ENCODE assay signal across 1 cellular context in the genomic region with DNA sequence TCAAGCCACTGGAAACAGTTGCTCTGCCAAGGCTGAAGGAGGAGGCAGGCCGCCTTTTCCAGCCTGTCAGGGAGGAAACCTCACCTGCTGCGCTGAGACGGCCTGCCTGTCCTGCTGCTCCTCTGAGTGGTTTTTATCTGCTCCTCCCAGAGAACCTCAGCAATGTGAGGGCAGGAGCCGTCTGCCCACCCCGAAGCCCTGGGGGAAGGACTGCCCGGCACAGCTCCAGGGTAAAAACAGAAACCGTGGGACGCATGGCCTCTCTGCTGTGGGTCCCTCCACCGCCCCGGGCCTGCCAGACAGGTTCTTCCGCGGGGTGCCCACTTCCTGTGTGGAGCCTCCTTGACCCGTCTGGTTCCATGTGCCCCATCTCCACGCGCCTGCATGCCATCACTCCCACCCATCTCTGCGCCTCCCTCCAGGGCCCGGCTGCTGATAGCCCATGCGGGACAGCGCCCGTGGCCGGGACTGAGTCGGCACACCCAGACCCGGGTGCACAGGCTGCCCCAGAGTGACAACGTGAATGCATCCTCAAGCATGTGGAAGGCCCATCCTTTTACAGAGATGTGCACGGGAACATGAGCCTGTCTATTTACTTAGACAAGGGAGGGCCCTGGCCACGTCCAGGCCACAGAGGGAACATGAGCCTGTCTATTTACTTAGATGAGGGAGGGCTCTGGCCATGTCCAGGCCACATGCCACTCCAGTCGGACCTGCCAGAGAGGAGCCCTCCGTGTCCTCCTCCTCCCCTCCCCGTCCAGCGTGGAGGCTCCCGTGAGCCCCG.
TF ChIP-seq lines count a peak whose summit lies in the region.

No MANE protein-coding gene starts in this region.

TF ChIP-seq in HepG2, 621 proteins besides CTCF, POLR2A, EP300 and RAD21 (continued from another document):
- TF ChIP-seq, protein P1, sequence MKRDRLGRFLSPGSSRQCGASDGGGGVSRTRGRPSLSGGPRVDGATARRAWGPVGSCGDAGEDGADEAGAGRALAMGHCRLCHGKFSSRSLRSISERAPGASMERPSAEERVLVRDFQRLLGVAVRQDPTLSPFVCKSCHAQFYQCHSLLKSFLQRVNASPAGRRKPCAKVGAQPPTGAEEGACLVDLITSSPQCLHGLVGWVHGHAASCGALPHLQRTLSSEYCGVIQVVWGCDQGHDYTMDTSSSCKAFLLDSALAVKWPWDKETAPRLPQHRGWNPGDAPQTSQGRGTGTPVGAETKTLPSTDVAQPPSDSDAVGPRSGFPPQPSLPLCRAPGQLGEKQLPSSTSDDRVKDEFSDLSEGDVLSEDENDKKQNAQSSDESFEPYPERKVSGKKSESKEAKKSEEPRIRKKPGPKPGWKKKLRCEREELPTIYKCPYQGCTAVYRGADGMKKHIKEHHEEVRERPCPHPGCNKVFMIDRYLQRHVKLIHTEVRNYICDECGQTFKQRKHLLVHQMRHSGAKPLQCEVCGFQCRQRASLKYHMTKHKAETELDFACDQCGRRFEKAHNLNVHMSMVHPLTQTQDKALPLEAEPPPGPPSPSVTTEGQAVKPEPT (CRISPR knock-in tag; IDR thresholded peaks at IDR 0.05; ENCODE audit: low read depth), result no peak
- TF ChIP-seq, protein P2, sequence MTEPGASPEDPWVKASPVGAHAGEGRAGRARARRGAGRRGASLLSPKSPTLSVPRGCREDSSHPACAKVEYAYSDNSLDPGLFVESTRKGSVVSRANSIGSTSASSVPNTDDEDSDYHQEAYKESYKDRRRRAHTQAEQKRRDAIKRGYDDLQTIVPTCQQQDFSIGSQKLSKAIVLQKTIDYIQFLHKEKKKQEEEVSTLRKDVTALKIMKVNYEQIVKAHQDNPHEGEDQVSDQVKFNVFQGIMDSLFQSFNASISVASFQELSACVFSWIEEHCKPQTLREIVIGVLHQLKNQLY (CRISPR knock-in tag; IDR thresholded peaks at IDR 0.05), result peak; percentile 99
- TF ChIP-seq ETV5 (CRISPR knock-in tag; IDR thresholded peaks at IDR 0.05; ENCODE audit: borderline replicate concordance) (0 out of 2 replicates have a peak, but pooled peaks have one; percentile 31), SALL1 (CRISPR knock-in tag; IDR thresholded peaks at IDR 0.05) (peak; percentile 87), FOXK2 (IDR thresholded peaks at IDR 0.05) (no peak), AGO2 (optimal IDR thresholded peaks at IDR 0.05; ENCODE audit: low read depth, low read length) (no peak), MYC (CRISPR knock-in tag; IDR thresholded peaks at IDR 0.05; ENCODE audit: borderline replicate concordance) (peak; percentile 52; the same call in 1 of the 2 replicates), NR2F6 (IDR thresholded peaks at IDR 0.05) (no peak), NR2F6 (CRISPR knock-in tag; IDR thresholded peaks at IDR 0.05) (peak; percentile 69), RNF2 (conservative IDR thresholded peaks at IDR 0.05; ENCODE audit: low read depth) (peak; percentile 77), ZNF746 (CRISPR knock-in tag; IDR thresholded peaks at IDR 0.05) (peak; percentile 90), SOX13 (IDR thresholded peaks at IDR 0.05) (no peak), SOX13 (CRISPR knock-in tag; conservative IDR thresholded peaks at IDR 0.05 in 1 of 2, IDR thresholded peaks at IDR 0.05 in 1 of 2) (peak in 1 of 2 experiments; percentile 71; a peak in 1 of 4 replicates), MYNN (CRISPR knock-in tag; IDR thresholded peaks at IDR 0.05; ENCODE audit: low read depth) (no peak), ZNF816 (CRISPR knock-in tag; IDR thresholded peaks at IDR 0.05; ENCODE audit: borderline replicate concordance) (peak; percentile 89; the same call in 1 of the 2 replicates), ZKSCAN1 (IDR thresholded peaks at IDR 0.05; ENCODE audit: low read length) (no peak), RCOR2 (CRISPR knock-in tag; IDR thresholded peaks at IDR 0.05) (0 out of 2 replicates have a peak, but pooled peaks have one; percentile 47), SRSF4 (IDR thresholded peaks at IDR 0.05; ENCODE audit: low read depth, low read length, poor library complexity, severe bottlenecking) (no peak), ZNF670 (CRISPR knock-in tag; IDR thresholded peaks at IDR 0.05; ENCODE audit: borderline replicate concordance) (peak; percentile 76), ZNF792 (CRISPR knock-in tag; IDR thresholded peaks at IDR 0.05) (peak; percentile 27; the same call in 1 of the 2 replicates), CREM (IDR thresholded peaks at IDR 0.05) (no peak), CREM (CRISPR knock-in tag; IDR thresholded peaks at IDR 0.05) (no peak), U2AF1 (optimal IDR thresholded peaks at IDR 0.05; ENCODE audit: low read depth, low read length) (no peak), SP5 (CRISPR knock-in tag; IDR thresholded peaks at IDR 0.05; ENCODE audit: borderline replicate concordance, low read depth) (peak; percentile 75), ZNF317 (CRISPR knock-in tag; IDR thresholded peaks at IDR 0.05) (0 out of 2 replicates have a peak, but pooled peaks have one; percentile 32), ZFAT (CRISPR knock-in tag; conservative IDR thresholded peaks at IDR 0.05) (no peak)
- TF ChIP-seq, protein P3, sequence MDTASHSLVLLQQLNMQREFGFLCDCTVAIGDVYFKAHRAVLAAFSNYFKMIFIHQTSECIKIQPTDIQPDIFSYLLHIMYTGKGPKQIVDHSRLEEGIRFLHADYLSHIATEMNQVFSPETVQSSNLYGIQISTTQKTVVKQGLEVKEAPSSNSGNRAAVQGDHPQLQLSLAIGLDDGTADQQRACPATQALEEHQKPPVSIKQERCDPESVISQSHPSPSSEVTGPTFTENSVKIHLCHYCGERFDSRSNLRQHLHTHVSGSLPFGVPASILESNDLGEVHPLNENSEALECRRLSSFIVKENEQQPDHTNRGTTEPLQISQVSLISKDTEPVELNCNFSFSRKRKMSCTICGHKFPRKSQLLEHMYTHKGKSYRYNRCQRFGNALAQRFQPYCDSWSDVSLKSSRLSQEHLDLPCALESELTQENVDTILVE (CRISPR knock-in tag; IDR thresholded peaks at IDR 0.05), result peak; percentile 53; the same call in 1 of the 2 replicates
- TF ChIP-seq, protein P4, sequence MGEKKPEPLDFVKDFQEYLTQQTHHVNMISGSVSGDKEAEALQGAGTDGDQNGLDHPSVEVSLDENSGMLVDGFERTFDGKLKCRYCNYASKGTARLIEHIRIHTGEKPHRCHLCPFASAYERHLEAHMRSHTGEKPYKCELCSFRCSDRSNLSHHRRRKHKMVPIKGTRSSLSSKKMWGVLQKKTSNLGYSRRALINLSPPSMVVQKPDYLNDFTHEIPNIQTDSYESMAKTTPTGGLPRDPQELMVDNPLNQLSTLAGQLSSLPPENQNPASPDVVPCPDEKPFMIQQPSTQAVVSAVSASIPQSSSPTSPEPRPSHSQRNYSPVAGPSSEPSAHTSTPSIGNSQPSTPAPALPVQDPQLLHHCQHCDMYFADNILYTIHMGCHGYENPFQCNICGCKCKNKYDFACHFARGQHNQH (CRISPR knock-in tag; IDR thresholded peaks at IDR 0.05), result peak; percentile 89
- TF ChIP-seq, protein P5, sequence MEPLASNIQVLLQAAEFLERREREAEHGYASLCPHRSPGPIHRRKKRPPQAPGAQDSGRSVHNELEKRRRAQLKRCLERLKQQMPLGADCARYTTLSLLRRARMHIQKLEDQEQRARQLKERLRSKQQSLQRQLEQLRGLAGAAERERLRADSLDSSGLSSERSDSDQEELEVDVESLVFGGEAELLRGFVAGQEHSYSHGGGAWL (CRISPR knock-in tag; IDR thresholded peaks at IDR 0.05), result no peak
- TF ChIP-seq, protein P6, sequence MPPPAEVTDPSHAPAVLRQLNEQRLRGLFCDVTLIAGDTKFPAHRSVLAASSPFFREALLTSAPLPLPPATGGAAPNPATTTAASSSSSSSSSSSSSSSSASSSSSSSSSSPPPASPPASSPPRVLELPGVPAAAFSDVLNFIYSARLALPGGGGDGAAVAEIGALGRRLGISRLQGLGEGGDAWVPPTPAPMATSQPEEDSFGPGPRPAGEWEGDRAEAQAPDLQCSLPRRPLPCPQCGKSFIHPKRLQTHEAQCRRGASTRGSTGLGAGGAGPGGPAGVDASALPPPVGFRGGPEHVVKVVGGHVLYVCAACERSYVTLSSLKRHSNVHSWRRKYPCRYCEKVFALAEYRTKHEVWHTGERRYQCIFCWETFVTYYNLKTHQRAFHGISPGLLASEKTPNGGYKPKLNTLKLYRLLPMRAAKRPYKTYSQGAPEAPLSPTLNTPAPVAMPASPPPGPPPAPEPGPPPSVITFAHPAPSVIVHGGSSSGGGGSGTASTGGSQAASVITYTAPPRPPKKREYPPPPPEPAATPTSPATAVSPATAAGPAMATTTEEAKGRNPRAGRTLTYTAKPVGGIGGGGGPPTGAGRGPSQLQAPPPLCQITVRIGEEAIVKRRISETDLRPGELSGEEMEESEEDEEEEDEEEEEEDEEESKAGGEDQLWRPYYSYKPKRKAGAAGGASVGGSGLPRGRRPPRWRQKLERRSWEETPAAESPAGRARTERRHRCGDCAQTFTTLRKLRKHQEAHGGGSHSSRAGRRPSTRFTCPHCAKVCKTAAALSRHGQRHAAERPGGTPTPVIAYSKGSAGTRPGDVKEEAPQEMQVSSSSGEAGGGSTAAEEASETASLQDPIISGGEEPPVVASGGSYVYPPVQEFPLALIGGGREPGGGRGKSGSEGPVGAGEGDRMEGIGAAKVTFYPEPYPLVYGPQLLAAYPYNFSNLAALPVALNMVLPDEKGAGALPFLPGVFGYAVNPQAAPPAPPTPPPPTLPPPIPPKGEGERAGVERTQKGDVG (CRISPR knock-in tag; IDR thresholded peaks at IDR 0.05; ENCODE audit: borderline replicate concordance), result peak; percentile 51; the same call in 1 of the 2 replicates
- TF ChIP-seq, protein P7, sequence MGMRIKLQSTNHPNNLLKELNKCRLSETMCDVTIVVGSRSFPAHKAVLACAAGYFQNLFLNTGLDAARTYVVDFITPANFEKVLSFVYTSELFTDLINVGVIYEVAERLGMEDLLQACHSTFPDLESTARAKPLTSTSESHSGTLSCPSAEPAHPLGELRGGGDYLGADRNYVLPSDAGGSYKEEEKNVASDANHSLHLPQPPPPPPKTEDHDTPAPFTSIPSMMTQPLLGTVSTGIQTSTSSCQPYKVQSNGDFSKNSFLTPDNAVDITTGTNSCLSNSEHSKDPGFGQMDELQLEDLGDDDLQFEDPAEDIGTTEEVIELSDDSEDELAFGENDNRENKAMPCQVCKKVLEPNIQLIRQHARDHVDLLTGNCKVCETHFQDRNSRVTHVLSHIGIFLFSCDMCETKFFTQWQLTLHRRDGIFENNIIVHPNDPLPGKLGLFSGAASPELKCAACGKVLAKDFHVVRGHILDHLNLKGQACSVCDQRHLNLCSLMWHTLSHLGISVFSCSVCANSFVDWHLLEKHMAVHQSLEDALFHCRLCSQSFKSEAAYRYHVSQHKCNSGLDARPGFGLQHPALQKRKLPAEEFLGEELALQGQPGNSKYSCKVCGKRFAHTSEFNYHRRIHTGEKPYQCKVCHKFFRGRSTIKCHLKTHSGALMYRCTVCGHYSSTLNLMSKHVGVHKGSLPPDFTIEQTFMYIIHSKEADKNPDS (CRISPR knock-in tag; IDR thresholded peaks at IDR 0.05), result no peak
- TF ChIP-seq, protein P8, sequence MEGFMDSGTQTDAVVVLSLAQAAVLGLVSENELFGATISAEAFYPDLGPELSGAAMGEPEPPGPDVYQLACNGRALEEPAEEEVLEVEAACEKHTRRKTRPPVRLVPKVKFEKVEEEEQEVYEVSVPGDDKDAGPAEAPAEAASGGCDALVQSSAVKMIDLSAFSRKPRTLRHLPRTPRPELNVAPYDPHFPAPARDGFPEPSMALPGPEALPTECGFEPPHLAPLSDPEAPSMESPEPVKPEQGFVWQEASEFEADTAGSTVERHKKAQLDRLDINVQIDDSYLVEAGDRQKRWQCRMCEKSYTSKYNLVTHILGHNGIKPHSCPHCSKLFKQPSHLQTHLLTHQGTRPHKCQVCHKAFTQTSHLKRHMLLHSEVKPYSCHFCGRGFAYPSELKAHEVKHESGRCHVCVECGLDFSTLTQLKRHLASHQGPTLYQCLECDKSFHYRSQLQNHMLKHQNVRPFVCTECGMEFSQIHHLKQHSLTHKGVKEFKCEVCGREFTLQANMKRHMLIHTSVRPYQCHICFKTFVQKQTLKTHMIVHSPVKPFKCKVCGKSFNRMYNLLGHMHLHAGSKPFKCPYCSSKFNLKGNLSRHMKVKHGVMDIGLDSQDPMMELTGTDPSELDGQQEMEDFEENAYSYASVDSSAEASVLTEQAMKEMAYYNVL (CRISPR knock-in tag; IDR thresholded peaks at IDR 0.05; ENCODE audit: borderline replicate concordance), result peak; percentile 36; the same call in 1 of the 2 replicates
- TF ChIP-seq, protein P9, sequence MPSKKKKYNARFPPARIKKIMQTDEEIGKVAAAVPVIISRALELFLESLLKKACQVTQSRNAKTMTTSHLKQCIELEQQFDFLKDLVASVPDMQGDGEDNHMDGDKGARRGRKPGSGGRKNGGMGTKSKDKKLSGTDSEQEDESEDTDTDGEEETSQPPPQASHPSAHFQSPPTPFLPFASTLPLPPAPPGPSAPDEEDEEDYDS (CRISPR knock-in tag; IDR thresholded peaks at IDR 0.05), result peak; percentile 44; the same call in 1 of the 2 replicates
- TF ChIP-seq, protein P10, sequence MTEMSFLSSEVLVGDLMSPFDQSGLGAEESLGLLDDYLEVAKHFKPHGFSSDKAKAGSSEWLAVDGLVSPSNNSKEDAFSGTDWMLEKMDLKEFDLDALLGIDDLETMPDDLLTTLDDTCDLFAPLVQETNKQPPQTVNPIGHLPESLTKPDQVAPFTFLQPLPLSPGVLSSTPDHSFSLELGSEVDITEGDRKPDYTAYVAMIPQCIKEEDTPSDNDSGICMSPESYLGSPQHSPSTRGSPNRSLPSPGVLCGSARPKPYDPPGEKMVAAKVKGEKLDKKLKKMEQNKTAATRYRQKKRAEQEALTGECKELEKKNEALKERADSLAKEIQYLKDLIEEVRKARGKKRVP (CRISPR knock-in tag; IDR thresholded peaks at IDR 0.05), result peak in 1 of 2 experiments; percentile 60; a peak in 2 of 4 replicates
- TF ChIP-seq, protein P11, sequence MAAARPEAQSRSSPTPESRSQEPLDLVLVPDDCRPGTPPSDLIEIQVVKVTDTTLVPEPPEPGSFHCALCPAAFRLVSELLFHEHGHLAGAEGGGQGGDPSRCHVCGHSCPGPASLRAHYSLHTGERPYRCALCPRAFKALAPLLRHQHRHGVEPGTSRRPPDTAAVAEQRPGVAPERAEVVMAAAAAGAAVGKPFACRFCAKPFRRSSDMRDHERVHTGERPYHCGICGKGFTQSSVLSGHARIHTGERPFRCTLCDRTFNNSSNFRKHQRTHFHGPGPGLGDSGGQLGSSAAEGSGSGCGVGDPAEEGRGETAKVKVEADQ (CRISPR knock-in tag; IDR thresholded peaks at IDR 0.05; ENCODE audit: borderline replicate concordance), result no peak
- TF ChIP-seq, protein P12, sequence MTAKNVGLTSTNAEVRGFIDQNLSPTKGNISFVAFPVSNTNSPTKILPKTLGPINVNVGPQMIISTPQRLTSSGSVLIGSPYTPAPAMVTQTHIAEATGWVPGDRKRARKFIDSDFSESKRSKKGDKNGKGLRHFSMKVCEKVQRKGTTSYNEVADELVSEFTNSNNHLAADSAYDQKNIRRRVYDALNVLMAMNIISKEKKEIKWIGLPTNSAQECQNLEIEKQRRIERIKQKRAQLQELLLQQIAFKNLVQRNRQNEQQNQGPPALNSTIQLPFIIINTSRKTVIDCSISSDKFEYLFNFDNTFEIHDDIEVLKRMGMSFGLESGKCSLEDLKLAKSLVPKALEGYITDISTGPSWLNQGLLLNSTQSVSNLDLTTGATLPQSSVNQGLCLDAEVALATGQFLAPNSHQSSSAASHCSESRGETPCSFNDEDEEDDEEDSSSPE (CRISPR knock-in tag; IDR thresholded peaks at IDR 0.05), result 0 out of 2 replicates have a peak, but pooled peaks have one; percentile 24
TF ChIP-seq in HepG2: peak in this region for 166.
